In genomic region chr11:66727282-66727882, GRCh38 we compare ENCODE assay signal across 1 cellular context.
TF ChIP-seq lines count a peak whose summit lies in the region.

No MANE protein-coding gene starts in this region.

TF ChIP-seq in K562, 482 proteins besides CTCF, POLR2A, EP300 and RAD21 (continued from another document and continues in another):
- TF ChIP-seq ATF1 (CRISPR knock-in tag; IDR thresholded peaks at IDR 0.05) (no peak), ATF1 (tag; IDR thresholded peaks at IDR 0.05) (0 out of 2 replicates have a peak, but pooled peaks have one; percentile 16), HOMEZ (CRISPR knock-in tag; IDR thresholded peaks at IDR 0.05) (no peak), RBFOX2 (IDR thresholded peaks at IDR 0.05; ENCODE audit: low read depth, low read length) (peak; percentile 88), TBL1XR1 (IDR thresholded peaks at IDR 0.05; ENCODE audit: low read length in 2 of 2) (no peak), FOXA3 (CRISPR knock-in tag; conservative IDR thresholded peaks at IDR 0.05 in 1 of 2, IDR thresholded peaks at IDR 0.05 in 1 of 2) (no peak), ZNF41 (CRISPR knock-in tag; conservative IDR thresholded peaks at IDR 0.05) (no peak), HDAC2 (IDR thresholded peaks at IDR 0.05) (peak; percentile 57; the same call in 1 of the 2 replicates), TFE3 (CRISPR knock-in tag; IDR thresholded peaks at IDR 0.05) (no peak), CBX3 (IDR thresholded peaks at IDR 0.05; ENCODE audit: borderline replicate concordance in 1 of 2, low read length in 2 of 2) (no peak; a peak in 1 of 3 replicates), ESRRB (CRISPR knock-in tag; IDR thresholded peaks at IDR 0.05; ENCODE audit: borderline replicate concordance) (no peak), HDAC3 (IDR thresholded peaks at IDR 0.05; ENCODE audit: borderline replicate concordance, partially characterized antibody) (no peak), RB1 (IDR thresholded peaks at IDR 0.05; ENCODE audit: low read depth) (peak; percentile 35; the same call in 1 of the 2 replicates), ZBTB49 (CRISPR knock-in tag; IDR thresholded peaks at IDR 0.05; ENCODE audit: borderline replicate concordance) (0 out of 2 replicates have a peak, but pooled peaks have one; percentile 40), MED1 (CRISPR knock-in tag; IDR thresholded peaks at IDR 0.05; ENCODE audit: borderline replicate concordance) (no peak), PHF20 (IDR thresholded peaks at IDR 0.05; ENCODE audit: partially characterized antibody) (peak; percentile 42), ZEB2 (IDR thresholded peaks at IDR 0.05) (no peak), EHMT2 (IDR thresholded peaks at IDR 0.05) (no peak), HNRNPLL (IDR thresholded peaks at IDR 0.05; ENCODE audit: low read depth, low read length, poor library complexity, severe bottlenecking) (no peak), HSF4 (CRISPR knock-in tag; IDR thresholded peaks at IDR 0.05; ENCODE audit: borderline replicate concordance) (no peak), SRSF3 (IDR thresholded peaks at IDR 0.05; ENCODE audit: insufficient read depth, low read length) (no peak), SRF (CRISPR knock-in tag; IDR thresholded peaks at IDR 0.05) (no peak), ZC3H4 (CRISPR knock-in tag; IDR thresholded peaks at IDR 0.05; ENCODE audit: borderline replicate concordance) (no peak), KDM5B (IDR thresholded peaks at IDR 0.05; ENCODE audit: insufficient replicate concordance, low read depth, low read length) (peak; percentile 76), IFI16 (CRISPR knock-in tag; IDR thresholded peaks at IDR 0.05) (no peak), ZKSCAN3 (CRISPR knock-in tag; IDR thresholded peaks at IDR 0.05) (no peak), TSC22D4 (tag; IDR thresholded peaks at IDR 0.05) (no peak), BCOR (IDR thresholded peaks at IDR 0.05) (0 out of 2 replicates have a peak, but pooled peaks have one; percentile 27), FOXK1 (CRISPR knock-in tag; IDR thresholded peaks at IDR 0.05; ENCODE audit: borderline replicate concordance) (peak; percentile 63; the same call in 1 of the 2 replicates), STAG1 (CRISPR knock-in tag; IDR thresholded peaks at IDR 0.05; ENCODE audit: borderline replicate concordance) (no peak), NKRF (IDR thresholded peaks at IDR 0.05; ENCODE audit: borderline replicate concordance) (no peak; the same call in 1 of the 2 replicates), ZNF217 (CRISPR knock-in tag; IDR thresholded peaks at IDR 0.05) (no peak), MXD1 (CRISPR knock-in tag; IDR thresholded peaks at IDR 0.05; ENCODE audit: borderline replicate concordance, poor library complexity, severe bottlenecking) (no peak), TCF15 (CRISPR knock-in tag; IDR thresholded peaks at IDR 0.05) (no peak), PCBP1 (IDR thresholded peaks at IDR 0.05; ENCODE audit: low read depth, low read length, poor library complexity, severe bottlenecking) (no peak), ZNF436 (CRISPR knock-in tag; IDR thresholded peaks at IDR 0.05) (no peak), MEIS2 (IDR thresholded peaks at IDR 0.05; ENCODE audit: partially characterized antibody) (peak; percentile 3), RBM25 (IDR thresholded peaks at IDR 0.05; ENCODE audit: low read depth, low read length, severe bottlenecking) (no peak), CHD2 (IDR thresholded peaks at IDR 0.05; ENCODE audit: low read depth, low read length) (no peak), ZNF143 (CRISPR knock-in tag; IDR thresholded peaks at IDR 0.05) (no peak), BRD4 (IDR thresholded peaks at IDR 0.05) (no peak), PTBP1 (IDR thresholded peaks at IDR 0.05; ENCODE audit: low read depth, low read length) (no peak), ZFX (CRISPR knock-in tag; IDR thresholded peaks at IDR 0.05) (peak; percentile 74), CBX8 (IDR thresholded peaks at IDR 0.05; ENCODE audit: borderline replicate concordance, extremely low read depth, low read depth, low read length, poor library complexity, severe bottlenecking) (no peak), ZNF512 (tag; IDR thresholded peaks at IDR 0.05) (no peak), ARID1B (IDR thresholded peaks at IDR 0.05) (peak; percentile 36; the same call in 1 of the 2 replicates), CBX1 (IDR thresholded peaks at IDR 0.05; ENCODE audit: low read depth) (0 out of 2 replicates have a peak, but pooled peaks have one; percentile 29), ZNF644 (tag; IDR thresholded peaks at IDR 0.05; ENCODE audit: low read depth) (no peak), POU5F1 (IDR thresholded peaks at IDR 0.05; ENCODE audit: borderline replicate concordance, low read depth, low read length, partially characterized antibody) (no peak), ZNF592 (IDR thresholded peaks at IDR 0.05) (peak; percentile 90), CTBP1 (IDR thresholded peaks at IDR 0.05; ENCODE audit: borderline replicate concordance) (peak; percentile 84), HMBOX1 (IDR thresholded peaks at IDR 0.05) (no peak), KDM2B (CRISPR knock-in tag; IDR thresholded peaks at IDR 0.05) (peak; percentile 22; the same call in 1 of the 2 replicates)
